In genomic region chr16:29007865-29008593, GRCh38 we compare ENCODE assay signal across 8 cellular contexts. TPM values are rescaled to one million over a fixed set of nuclear protein-coding genes. Genes with fewer than 3 reads are reported as not detected.
A peak's percentile ranks its signal among the peaks of the same experiment; 100 is the strongest.
DNase-seq lines count a peak whose midpoint lies in the region; ATAC-seq and TF ChIP-seq lines count a peak whose summit lies in the region.

No MANE protein-coding gene starts in this region.

- no peaks in the 10 kb centered on the region for H3K27me3 Mint-ChIP-seq in CD4-positive, CD25-positive, alpha-beta regulatory T cell

- peak overlapping the region; percentile 21 to 84 (median 76) for H3K4me3 Mint-ChIP-seq in CD4-positive, CD25-positive, alpha-beta regulatory T cell

- peak overlapping the region; percentile 95 to 99 (median 95) for H3K27ac Mint-ChIP-seq in CD4-positive, CD25-positive, alpha-beta regulatory T cell

- no peaks in the 10 kb centered on the region for H3K27me3 ChIP-seq in CD4-positive, CD25-positive, alpha-beta regulatory T cell (ENCODE audit: control insufficient read depth, insufficient read depth, low read length)
- H3K27me3 ChIP-seq in RWPE2 (ENCODE audit: insufficient read depth, poor library complexity, severe bottlenecking) (no peaks in the 10 kb centered on the region), tibial nerve (no peaks in the 10 kb centered on the region)

- H3K27ac ChIP-seq in CD4-positive, CD25-positive, alpha-beta regulatory T cell (ENCODE audit: insufficient read depth, low read length, poor library complexity, severe bottlenecking), result peak overlapping the region; percentile 71
- H3K27ac ChIP-seq in RWPE2 (ENCODE audit: poor library complexity, severe bottlenecking) (no peak overlapping the region), tibial nerve (no peak overlapping the region)

- peak; percentile 30 to 94 (median 60) for DNase-seq in CD4-positive, CD25-positive, alpha-beta regulatory T cell
- DNase-seq in RWPE2 (ENCODE audit: low spot score) (no peak), myocyte (ENCODE audit: low read depth) (peak; percentile 20), tibial nerve (ENCODE audit: low spot score in 2 of 2) (no peak), NCI-H345 treated with DMSO at 0.1 percent for 48 hours (lab: John Stamatoyannopoulos, UW; ENCODE audit: unreplicated experiment) (no peak), GM19240 (ENCODE audit: insufficient read length, low spot score) (no peak), GF-D8 (lab: John Stamatoyannopoulos, UW) (no peak)
- DNase-seq in activated T-helper 1 cell treated with anti-CD3 and anti-CD28 coated beads, Interleukin-2, amount 50 U/mL, for 16 hours (ENCODE audit: low read depth in 1 of 2, low spot score in 1 of 2), result peak; percentile 50 to 55

- H3K9me3 Mint-ChIP-seq in CD4-positive, CD25-positive, alpha-beta regulatory T cell, result peaks cover 0 to 2% (median 0%) of the 10 kb centered on the region in 7 donors

- peak overlapping the region; percentile 35 for H3K4me3 ChIP-seq in CD4-positive, CD25-positive, alpha-beta regulatory T cell (ENCODE audit: low read depth, low read length)
- H3K4me3 ChIP-seq in RWPE2 (ENCODE audit: severe bottlenecking) (no peak overlapping the region), tibial nerve (no peak overlapping the region)

- 76 to 81% methylated on average over 9 to 10 of the region's 10 CpGs for WGBS in tibial nerve, 2 donors

- peaks cover 3% of the 10 kb centered on the region for H3K36me3 Mint-ChIP-seq in CD4-positive, CD25-positive, alpha-beta regulatory T cell

- TF ChIP-seq POLR2A in tibial nerve (IDR thresholded peaks at IDR 0.05), result no peak

- H3K9me3 ChIP-seq in CD4-positive, CD25-positive, alpha-beta regulatory T cell (ENCODE audit: control insufficient read depth in 2 of 2, low read length in 2 of 2), result no peaks in the 10 kb centered on the region
- H3K9me3 ChIP-seq in RWPE2 (ENCODE audit: severe bottlenecking) (no peaks in the 10 kb centered on the region), tibial nerve (no peaks in the 10 kb centered on the region)

- TF ChIP-seq EP300 in tibial nerve (IDR thresholded peaks at IDR 0.05), result no peak

- ATAC-seq in CD4-positive, CD25-positive, alpha-beta regulatory T cell (ENCODE audit: low read depth in 2 of 2), result peak; percentile 91 to 95
- 0 out of 3 replicates have a peak, but pooled peaks have one; percentile 27 for ATAC-seq in RWPE2 (ENCODE audit: low read depth)

- H3K4me1 Mint-ChIP-seq in CD4-positive, CD25-positive, alpha-beta regulatory T cell, result peaks cover 16 to 58% (median 42%) of the 10 kb centered on the region in 4 donors

- TF ChIP-seq CTCF in RWPE2 (IDR thresholded peaks at IDR 0.05; ENCODE audit: poor library complexity, severe bottlenecking) (no peak), tibial nerve (IDR thresholded peaks at IDR 0.05) (no peak)

- H3K4me1 ChIP-seq in CD4-positive, CD25-positive, alpha-beta regulatory T cell (ENCODE audit: control insufficient read depth, insufficient read depth, low read length, poor library complexity, severe bottlenecking), result peaks cover 52% of the 10 kb centered on the region
- no peaks in the 10 kb centered on the region for H3K4me1 ChIP-seq in RWPE2 (ENCODE audit: insufficient read depth, poor library complexity, severe bottlenecking)
- no peaks in the 10 kb centered on the region for H3K4me1 ChIP-seq in tibial nerve

- H3K36me3 ChIP-seq in CD4-positive, CD25-positive, alpha-beta regulatory T cell (ENCODE audit: control insufficient read depth, insufficient read depth, low read length), result no peaks in the 10 kb centered on the region
- H3K36me3 ChIP-seq in RWPE2 (ENCODE audit: low read depth) (no peaks in the 10 kb centered on the region), tibial nerve (no peaks in the 10 kb centered on the region)

RNA-seq across cellular contexts. Expression of gene LAT, which starts 23.2 kb away (rescaled TPM):
- 282 TPM for total RNA-seq in CD4-positive, CD25-positive, alpha-beta regulatory T cell
- polyA plus RNA-seq in CD4-positive, CD25-positive, alpha-beta regulatory T cell, result 100 to 1,000 TPM; 287 to 429 (median 317) TPM
- total RNA-seq in myocyte, result 0.68 and 1.8 TPM in 2 replicates
- polyA plus RNA-seq in myocyte (2012), result 2.4 TPM
- total RNA-seq in tibial nerve, result 10 to 100 TPM in 3 of 4 donors, 1 to 10 TPM in 1; 9.4 to 15.3 (median 12.4) TPM

RNA-seq across cellular contexts. Expression of gene SPNS1, which starts 33.5 kb away (rescaled TPM):
- total RNA-seq in CD4-positive, CD25-positive, alpha-beta regulatory T cell, result 24.5 TPM
- polyA plus RNA-seq in CD4-positive, CD25-positive, alpha-beta regulatory T cell, result 10 to 100 TPM; 22.3 to 32.9 (median 25.2) TPM
- 37.6 and 45.2 TPM in 2 replicates for total RNA-seq in myocyte
- polyA plus RNA-seq in myocyte (2012), result 53.1 TPM
- total RNA-seq in tibial nerve, result 10 to 100 TPM in 3 of 4 donors, 1 to 10 TPM in 1; 9.8 to 38.4 (median 25.6) TPM

RNA-seq across cellular contexts. Expression of gene NFATC2IP, which starts 57.3 kb away (rescaled TPM):
- 96.2 TPM for total RNA-seq in CD4-positive, CD25-positive, alpha-beta regulatory T cell
- polyA plus RNA-seq in CD4-positive, CD25-positive, alpha-beta regulatory T cell, result 10 to 100 TPM; 22.9 to 30.3 (median 24.9) TPM
- total RNA-seq in myocyte (15.0 and 17.9 TPM in 2 replicates), tibial nerve (10 to 100 TPM; 32.1 to 34.5 (median 34.0) TPM)
- 22.1 TPM for polyA plus RNA-seq in myocyte (2012)

Comparison
In these comparisons a context has a peak if more than half of its experiments do, and no peak if none do; other contexts are left out.
1. DNase-seq: peak in CD4-positive, CD25-positive, alpha-beta regulatory T cell (3 of 3), activated T-helper 1 cell treated with anti-CD3 and anti-CD28 coated beads, Interleukin-2, amount 50 U/mL, for 16 hours (2 of 2) and myocyte (single experiment); none in RWPE2 (single experiment), tibial nerve (0 of 2), NCI-H345 treated with DMSO at 0.1 percent for 48 hours (single experiment), GM19240 (single experiment) and GF-D8 (single experiment).
2. RNA of gene LAT, which starts 23.2 kb away (total RNA-seq): 282 TPM in CD4-positive, CD25-positive, alpha-beta regulatory T cell (single experiment); 9.4 to 15.3 TPM in tibial nerve and 0.68 to 1.8 TPM in myocyte; every median in the first group is over 10 times any median in the second.